Comparison of ENCODE assay signal across 8 cellular contexts in genomic region chr3:143001369-143002082, GRCh38. TPM values are rescaled to one million over a fixed set of nuclear protein-coding genes. Genes with fewer than 3 reads are reported as not detected.
A peak's percentile ranks its signal among the peaks of the same experiment; 100 is the strongest.
DNase-seq lines count a peak whose midpoint lies in the region; ATAC-seq, FAIRE-seq and TF ChIP-seq lines count a peak whose summit lies in the region.

Gene U2SURP, plus strand, starts transcription at chr3:143001570. Its CDS starts 59 bp downstream, at chr3:143001629.

- peak; percentile 87 for ATAC-seq in GM21447 (IDR thresholded peaks at IDR 0.05; ENCODE audit: unreplicated experiment)

- CTCF ChIA-PET in Calu3 (lab: Charles Lee), result interaction anchor here (0.6 to 2.2 kb wide), 12 partner anchors 8 to 1097 kb away, joined by 3 to 10 read pairs (median 5); no protein-coding TSS in a partner anchor

- peaks cover 49% of the 10 kb centered on the region for H3K79me2 ChIP-seq in OCI-LY1 (ENCODE audit: insufficient read depth, low read length)

- DNase-seq in Calu3 (peak; percentile 99), mesothelial cell of epicardium (ENCODE audit: low spot score in 2 of 2, unreplicated experiment in 2 of 2) (peak; percentile 90 to 93)
- DNase-seq in activated CD8-positive, alpha-beta memory T cell treated with anti-CD3 and anti-CD28 coated beads, Interleukin-2, amount 50 U/mL, for 4 hours, result peak; percentile 88
- peak; percentile 88 to 90 for DNase-seq in stimulated activated CD8-positive, alpha-beta memory T cell treated with anti-CD3 and anti-CD28 coated beads, Interleukin-15, amount 100 ng/mL, for 48 hours (ENCODE audit: low read depth in 2 of 2)

- H3K36me3 Mint-ChIP-seq in Calu3 (ENCODE audit: insufficient read depth, unreplicated experiment) (peaks cover 49% of the 10 kb centered on the region), mesothelial cell of epicardium (no peaks in the 10 kb centered on the region)

- no peaks in the 10 kb centered on the region for H3K9me3 Mint-ChIP-seq in Calu3 (ENCODE audit: low read depth, unreplicated experiment)
- no peaks in the 10 kb centered on the region for H3K9me3 Mint-ChIP-seq in mesothelial cell of epicardium

- H2AFZ ChIP-seq in OCI-LY1 (ENCODE audit: low read length), result peak within 1 kb of the TSS; percentile 72

- peak within 1 kb of the TSS; percentile 96 for H3K4me3 ChIP-seq in HUES64 (ENCODE audit: low read length)
- peak within 1 kb of the TSS; percentile 79 for H3K4me3 ChIP-seq in OCI-LY1 (ENCODE audit: low read depth, low read length, poor library complexity, severe bottlenecking)

- H3K4me2 ChIP-seq in OCI-LY1 (ENCODE audit: low read length), result peak within 1 kb of the TSS; percentile 95

- H3K27me3 ChIP-seq in HUES64 (ENCODE audit: insufficient read depth, low read length) (no peaks in the 10 kb centered on the region), OCI-LY1 (ENCODE audit: insufficient read depth, low read length) (no peaks in the 10 kb centered on the region)

- WGBS in HUES64, result 1% methylated on average over 55 of the region's 55 CpGs

- H3K27ac Mint-ChIP-seq in Calu3 (ENCODE audit: unreplicated experiment), result peak within 1 kb of the TSS; percentile 96
- H3K27ac Mint-ChIP-seq in mesothelial cell of epicardium, result peak within 1 kb of the TSS; percentile 99

- intact Hi-C loops in Calu3 (cut with micrococcal nuclease; ENCODE audit: unreplicated experiment), result loop anchor here (10.0 kb wide), 1 partner anchor 337 kb away; no protein-coding TSS in a partner anchor

- H3K9me2 ChIP-seq in OCI-LY1 (ENCODE audit: low read depth, low read length), result no peaks in the 10 kb centered on the region

- FAIRE-seq in endometrium (lab: Jason Lieb, UNC), result peak; percentile 91

- H3K4me1 ChIP-seq in HUES64 (ENCODE audit: insufficient read depth, low read length), result peaks cover 14% of the 10 kb centered on the region; the same call in 1 of the 2 replicates
- peaks cover 48% of the 10 kb centered on the region for H3K4me1 ChIP-seq in OCI-LY1 (ENCODE audit: insufficient read depth, low read length, severe bottlenecking)

- H3K4me3 Mint-ChIP-seq in Calu3 (ENCODE audit: low read depth, unreplicated experiment), result peak within 1 kb of the TSS; percentile 94
- H3K4me3 Mint-ChIP-seq in mesothelial cell of epicardium, result peak within 1 kb of the TSS; percentile 91

- peaks cover 8% of the 10 kb centered on the region; the same call in 1 of the 2 replicates for H4K20me1 ChIP-seq in OCI-LY1 (ENCODE audit: insufficient read depth, low read length)

- TF ChIP-seq CTCF in Calu3 (IDR thresholded peaks at IDR 0.05; ENCODE audit: unreplicated experiment), result no peak
- no peak for TF ChIP-seq CTCF in OCI-LY1 (IDR thresholded peaks at IDR 0.05; ENCODE audit: low read length)
- no peak for TF ChIP-seq CTCF in mesothelial cell of epicardium (IDR thresholded peaks at IDR 0.05; ENCODE audit: unreplicated experiment)

- H3K9ac ChIP-seq in HUES64 (ENCODE audit: low read depth, low read length) (peak within 1 kb of the TSS; percentile 97), OCI-LY1 (ENCODE audit: low read length) (peak within 1 kb of the TSS; percentile 82)

- H3K9me3 ChIP-seq in HUES64 (ENCODE audit: insufficient read depth, low read depth, low read length) (no peaks in the 10 kb centered on the region), OCI-LY1 (ENCODE audit: low read length) (no peaks in the 10 kb centered on the region)

- H3K27me3 Mint-ChIP-seq in Calu3 (ENCODE audit: unreplicated experiment) (no peaks in the 10 kb centered on the region), mesothelial cell of epicardium (ENCODE audit: low read depth) (no peaks in the 10 kb centered on the region)

- TSS peak; percentile 38 for BruUV-seq in Calu3 (replicated peaks; lab: Mats Ljungman, UMichigan)

- H3K4me1 Mint-ChIP-seq in Calu3 (ENCODE audit: low read depth, unreplicated experiment) (peaks cover 57% of the 10 kb centered on the region), mesothelial cell of epicardium (peaks cover 28% of the 10 kb centered on the region)

- no peaks in the 10 kb centered on the region for H3F3A ChIP-seq in OCI-LY1 (ENCODE audit: insufficient read depth, low read length)

- H3K27ac ChIP-seq in HUES64 (ENCODE audit: low read depth, low read length), result peak within 1 kb of the TSS; percentile 97
- peak within 1 kb of the TSS; percentile 74 for H3K27ac ChIP-seq in OCI-LY1 (ENCODE audit: low read depth, low read length, poor library complexity, severe bottlenecking)

- H3K36me3 ChIP-seq in HUES64 (ENCODE audit: insufficient read depth, low read length), result no peaks in the 10 kb centered on the region
- H3K36me3 ChIP-seq in OCI-LY1 (ENCODE audit: insufficient read depth, low read length), result peaks cover 7% of the 10 kb centered on the region; the same call in 1 of the 2 replicates

RNA-seq across cellular contexts. Expression of gene U2SURP, which starts in this region (rescaled TPM):
- total RNA-seq in Calu3 (2022) (275 TPM in 2 replicates), mesothelial cell of epicardium (141 to 147 TPM (median 141 TPM) in 3 replicates)
- polyA plus RNA-seq in HUES64 (2013, experiment 1 of 2), result 107 TPM
- polyA plus RNA-seq in HUES64 (2013, experiment 2 of 2), result 108 TPM

Comparison
In these comparisons a context has a peak if more than half of its experiments do, and no peak if none do; other contexts are left out.
1. Peak in every context shown above with its lines: DNase-seq, ATAC-seq, H3K4me3 ChIP-seq and H3K27ac ChIP-seq.